10 cellular contexts compared by ENCODE assay signal in the genomic region with DNA sequence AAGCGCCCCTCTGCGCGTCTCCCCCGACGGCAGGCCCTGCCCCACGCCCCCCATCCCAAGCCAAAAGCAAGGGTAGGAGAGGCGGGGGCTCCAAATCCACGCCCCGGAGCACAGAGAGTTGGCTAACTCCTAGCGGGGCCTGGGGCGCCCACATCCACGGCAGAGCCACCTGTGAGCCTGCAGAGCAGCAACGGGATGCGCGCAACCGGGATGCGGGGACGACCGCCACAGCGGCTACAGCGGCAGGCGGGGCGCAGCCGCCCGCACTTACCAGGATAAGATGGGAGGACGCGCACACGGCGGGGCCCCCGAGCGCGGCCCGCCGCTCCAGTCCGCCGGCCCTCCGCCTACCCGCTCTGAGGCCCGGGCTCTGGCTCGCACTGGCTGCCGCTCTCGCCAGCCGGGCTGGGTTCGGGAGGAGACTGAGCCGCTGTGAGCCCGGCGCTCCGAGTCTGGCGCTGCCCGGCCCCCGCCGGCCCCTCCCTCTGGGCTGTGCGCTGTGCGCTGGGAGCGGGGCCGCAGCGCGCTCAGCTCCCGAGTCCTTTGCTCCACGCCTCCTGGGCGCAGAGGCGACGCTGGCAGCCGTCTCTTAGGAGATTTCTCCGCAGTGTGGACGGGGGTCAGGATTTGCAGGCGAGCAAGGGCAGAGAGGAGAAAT. TPM values are rescaled to one million over a fixed set of nuclear protein-coding genes. Genes with fewer than 3 reads are reported as not detected.
A peak's percentile ranks its signal among the peaks of the same experiment; 100 is the strongest.
DNase-seq lines count a peak whose midpoint lies in the region; ATAC-seq, FAIRE-seq and TF ChIP-seq lines count a peak whose summit lies in the region.
"Had no signal": no experiment of that assay in that cellular context is flagged by ENCODE, and none has a peak within 500 bp of the region (broad histone marks: within the 10 kb centered on the region; RNA-seq: fewer than 3 reads in every experiment).

A gene (minus strand): TSS at position 424 of the 658 bp plus-strand sequence.

- peak within 1 kb of the TSS; percentile 28 for H2AFZ ChIP-seq in neuron (ENCODE audit: low read depth, low read length)

- no peak for TF ChIP-seq CTCF in D721Med (IDR thresholded peaks at IDR 0.05; ENCODE audit: insufficient read depth, missing control alignments)
- no peak for TF ChIP-seq CTCF in endothelial cell (IDR thresholded peaks at IDR 0.05; ENCODE audit: unreplicated experiment)

- no peak within 1 kb of the TSS for H3K27ac Mint-ChIP-seq in endothelial cell (ENCODE audit: unreplicated experiment)

- H3K36me3 ChIP-seq in neuron (ENCODE audit: insufficient read depth, low read length): no peaks in the 10 kb centered on the region
- H3K36me3 ChIP-seq: thyroid gland had no signal

- in situ Hi-C loops in KBM-7 (cut with MboI; ENCODE audit: low pct_unique_long_range_greater_than_20kb, low sequenced_read_pairs): loop anchor here (25.0 kb wide), 1 partner anchor 99 kb away; no protein-coding TSS in a partner anchor

- H3K27me3 Mint-ChIP-seq in endothelial cell (ENCODE audit: unreplicated experiment): peaks cover 6% of the 10 kb centered on the region

- ATAC-seq in GM21825 (IDR thresholded peaks at IDR 0.05; ENCODE audit: unreplicated experiment): no peak
- no peak for ATAC-seq in HG02759 (IDR thresholded peaks at IDR 0.05; ENCODE audit: unreplicated experiment)

- peaks cover 5% of the 10 kb centered on the region for H3K4me1 Mint-ChIP-seq in endothelial cell (ENCODE audit: unreplicated experiment)

- peak within 1 kb of the TSS; percentile 83 for H3K4me3 Mint-ChIP-seq in endothelial cell (ENCODE audit: unreplicated experiment)

- peaks cover 42% of the 10 kb centered on the region for H3K27me3 ChIP-seq in neuron (ENCODE audit: insufficient read depth, low read length)
- H3K27me3 ChIP-seq: thyroid gland had no signal

- FAIRE-seq in D721Med (lab: Jason Lieb, UNC) (no peak), RCC 7860 (lab: Jason Lieb, UNC) (no peak)
- FAIRE-seq: bronchial epithelial cell had no signal

- no peaks in the 10 kb centered on the region for H3K9me3 ChIP-seq in neuron (ENCODE audit: low read length)
- H3K9me3 ChIP-seq: thyroid gland had no signal

- H3K4me1 ChIP-seq in neuron (ENCODE audit: insufficient read depth, low read length): peaks cover 4% of the 10 kb centered on the region

- H3K9me3 Mint-ChIP-seq in endothelial cell (ENCODE audit: unreplicated experiment): no peaks in the 10 kb centered on the region

- peak; percentile 12 for DNase-seq in D721Med (ENCODE audit: insufficient read length, low spot score)
- peak; percentile 20 for DNase-seq in NCI-H146 treated with DMSO at 0.1 percent for 48 hours (lab: John Stamatoyannopoulos, UW; ENCODE audit: unreplicated experiment)
- peak; percentile 37 for DNase-seq in endothelial cell (ENCODE audit: low spot score)
- DNase-seq in RCC 7860 (ENCODE audit: low spot score): no peak
- no peak for DNase-seq in KBM-7
- DNase-seq: thyroid gland had no signal

- no peaks in the 10 kb centered on the region for H3K36me3 Mint-ChIP-seq in endothelial cell (ENCODE audit: low read depth, unreplicated experiment)

- peak within 1 kb of the TSS; percentile 16 for H3K4me3 ChIP-seq in neuron (ENCODE audit: low read length)
- H3K4me3 ChIP-seq: thyroid gland had no signal

RNA-seq across cellular contexts. Expression of the gene that starts here (rescaled TPM):
- total RNA-seq in endothelial cell (ENCODE audit: unreplicated experiment): 0.10 TPM
- total RNA-seq: bronchial epithelial cell, thyroid gland had no signal

Comparison
In these comparisons a context has a peak if more than half of its experiments do, and no peak if none do; other contexts are left out.
1. Peak in DNase-seq in endothelial cell; RNA of the gene not detected or under 1 TPM.
2. DNase-seq: peak in D721Med (single experiment) and NCI-H146 treated with DMSO at 0.1 percent for 48 hours (single experiment); none in RCC 7860 (single experiment) and KBM-7 (single experiment).